9 cellular contexts compared by ENCODE assay signal in genomic region chr6:3855866-3856265, GRCh38.
"Had no signal": no experiment of that assay in that cellular context is flagged by ENCODE, and none has a peak within 500 bp of the region (broad histone marks: within the 10 kb centered on the region; RNA-seq: fewer than 3 reads in every experiment).

No MANE protein-coding gene starts in this region.

- H3K9me3 ChIP-seq: HAP-1 had no signal

- H3K4me3 ChIP-seq: GM23248, GM23338, HAP-1 had no signal

- H3K4me1 Mint-ChIP-seq: GM23338, H9 had no signal

- H3K4me1 ChIP-seq: HAP-1 had no signal

- ATAC-seq: GM23338, HCT116 had no signal

- H3K4me3 Mint-ChIP-seq: GM23338, H9, HFFc6 had no signal

- H3K27ac Mint-ChIP-seq: GM23338, H9, HFFc6 had no signal

- H3K27ac ChIP-seq: GM23248 had no signal

- H3K36me3 ChIP-seq: HAP-1 had no signal

- DNase-seq: GM23248, GOT3, H7, H9, HCEC 1CT, HFFc6 had no signal

- H3K9me3 Mint-ChIP-seq: GM23338, H9, HFFc6 had no signal
